ENCODE assay signal across 9 cellular contexts in genomic region chr2:60926751-60927568, GRCh38. TPM values are rescaled to one million over a fixed set of nuclear protein-coding genes. Genes with fewer than 3 reads are reported as not detected.
A peak's percentile ranks its signal among the peaks of the same experiment; 100 is the strongest.
DNase-seq lines count a peak whose midpoint lies in the region; ATAC-seq and TF ChIP-seq lines count a peak whose summit lies in the region.
"Had no signal": no experiment of that assay in that cellular context is flagged by ENCODE, and none has a peak within 500 bp of the region (broad histone marks: within the 10 kb centered on the region; RNA-seq: fewer than 3 reads in every experiment).

No MANE protein-coding gene starts in this region.

- H3K4me1 Mint-ChIP-seq in dendritic cell treated with granulocyte-macrophage colony-stimulating factor and Interleukin-4, amounts not matched to agents 40 ng/mL and 50 ng/mL, for 4 days (ENCODE audit: low read depth): peaks cover 34% of the 10 kb centered on the region
- H3K4me1 Mint-ChIP-seq in memory B cell: peaks cover 24% of the 10 kb centered on the region

- H3K36me3 ChIP-seq in BJ (ENCODE audit: control insufficient read depth, insufficient read depth, low read length) (no peaks in the 10 kb centered on the region), psoas muscle (ENCODE audit: insufficient read depth in 1 of 2, low read depth in 1 of 2) (peaks cover 5 to 58% of the 10 kb centered on the region in 2 donors)

- peak; percentile 87 for ATAC-seq in memory B cell (ENCODE audit: low read depth)
- no peak for ATAC-seq in psoas muscle

- intact Hi-C loops in dendritic cell treated with granulocyte-macrophage colony-stimulating factor and Interleukin-4, amounts not matched to agents 40 ng/mL and 50 ng/mL, for 4 days (cut with micrococcal nuclease): loop anchor here (5.0 kb wide), 1 partner anchor 70 kb away; no protein-coding TSS in a partner anchor
- intact Hi-C loops in psoas muscle (cut with DNase I): no loop called here

- H3K27ac ChIP-seq in psoas muscle: no peak overlapping the region

- H3K4me3 Mint-ChIP-seq in dendritic cell treated with granulocyte-macrophage colony-stimulating factor and Interleukin-4, amounts not matched to agents 40 ng/mL and 50 ng/mL, for 4 days: peak overlapping the region; percentile 45
- H3K4me3 Mint-ChIP-seq in memory B cell: no peak overlapping the region

- CTCF ChIA-PET in BJ (lab: Yijun Ruan, JAX): interaction anchor here (0.5 kb wide), 1 partner anchor 856 kb away, joined by 3 read pairs; no protein-coding TSS in a partner anchor

- no peaks in the 10 kb centered on the region for H3K27me3 Mint-ChIP-seq in dendritic cell treated with granulocyte-macrophage colony-stimulating factor and Interleukin-4, amounts not matched to agents 40 ng/mL and 50 ng/mL, for 4 days
- no peaks in the 10 kb centered on the region for H3K27me3 Mint-ChIP-seq in memory B cell

- H3K36me3 Mint-ChIP-seq in dendritic cell treated with granulocyte-macrophage colony-stimulating factor and Interleukin-4, amounts not matched to agents 40 ng/mL and 50 ng/mL, for 4 days (ENCODE audit: low read depth): peaks cover 52% of the 10 kb centered on the region
- peaks cover 39% of the 10 kb centered on the region for H3K36me3 Mint-ChIP-seq in memory B cell

- POLR2A ChIA-PET in BJ (lab: Charles Lee): interaction anchor here (0.6 kb wide), 1 partner anchor 15 kb away, joined by 3 read pairs; no protein-coding TSS in a partner anchor

- no peak overlapping the region for H3K4me3 ChIP-seq in BJ (ENCODE audit: low read depth, low read length)
- H3K4me3 ChIP-seq in psoas muscle: no peak overlapping the region

- H3K27me3 ChIP-seq in BJ (ENCODE audit: control insufficient read depth, insufficient read depth, low read length) (no peaks in the 10 kb centered on the region), psoas muscle (ENCODE audit: insufficient read depth in 3 of 3, low read length in 2 of 3) (no peaks in the 10 kb centered on the region)

- DNase-seq in BJ (ENCODE audit: low read depth) (peak; percentile 31), Kasumi-1 (lab: John Stamatoyannopoulos, UW) (peak; percentile 89 to 92), memory B cell (ENCODE audit: low spot score in 2 of 2) (no peak), germinal center (ENCODE audit: low spot score) (no peak), psoas muscle (no peak), NCI-H1694 treated with DMSO at 0.1 percent for 48 hours (lab: John Stamatoyannopoulos, UW) (no peak)
- DNase-seq in stimulated activated naive CD4-positive, alpha-beta T cell treated with Interleukin-2 at 50 U/mL for 16 hours (lab: John Stamatoyannopoulos, UW): no peak
- DNase-seq: activated CD8-positive, alpha-beta memory T cell treated with anti-CD3 and anti-CD28 coated beads for 24 hours had no signal

- WGBS in psoas muscle, 3 donors: 88 to 93% (median 92%) methylated on average over 3 of the region's 3 CpGs

- H3K27ac Mint-ChIP-seq in dendritic cell treated with granulocyte-macrophage colony-stimulating factor and Interleukin-4, amounts not matched to agents 40 ng/mL and 50 ng/mL, for 4 days: peak overlapping the region; percentile 68
- H3K27ac Mint-ChIP-seq in memory B cell: peak overlapping the region; percentile 56

- H3K9me3 ChIP-seq in psoas muscle: no peaks in the 10 kb centered on the region

- H3K4me1 ChIP-seq in psoas muscle: no peaks in the 10 kb centered on the region

- TF ChIP-seq CTCF in BJ (IDR thresholded peaks at IDR 0.05; ENCODE audit: insufficient read depth, low read depth, low read length): no peak
- no peak for TF ChIP-seq CTCF in psoas muscle (IDR thresholded peaks at IDR 0.05)

- no peaks in the 10 kb centered on the region for H3K9me3 Mint-ChIP-seq in dendritic cell treated with granulocyte-macrophage colony-stimulating factor and Interleukin-4, amounts not matched to agents 40 ng/mL and 50 ng/mL, for 4 days
- peaks cover 2% of the 10 kb centered on the region for H3K9me3 Mint-ChIP-seq in memory B cell

RNA-seq across cellular contexts. Expression of gene REL, which starts 45.6 kb away (rescaled TPM):
- polyA plus RNA-seq in BJ (2011; rRNA removed) (0.99 and 2.2 TPM in 2 replicates), psoas muscle (1 to 10 TPM in 1 of 3 donors, under 1 TPM in 2; 0.49 to 2.3 (median 0.53) TPM)
- polyA minus RNA-seq in BJ (2011; rRNA and poly(A)+ RNA removed): 2.7 and 3.3 TPM in 2 replicates
- total RNA-seq in psoas muscle: 1 to 10 TPM; 4.0 to 6.9 (median 4.7) TPM

Comparison
In these comparisons a context has a peak if more than half of its experiments do, and no peak if none do; other contexts are left out.
1. DNase-seq: peak in BJ (single experiment) and Kasumi-1 (2 of 2); none in memory B cell (0 of 2), germinal center (single experiment), psoas muscle (0 of 2), NCI-H1694 treated with DMSO at 0.1 percent for 48 hours (single experiment) and stimulated activated naive CD4-positive, alpha-beta T cell treated with Interleukin-2 at 50 U/mL for 16 hours (single experiment).